ENCODE assay signal across 1 cellular context in genomic region chr16:58004736-58005135, GRCh38.
A peak's percentile ranks its signal among the peaks of the same experiment; 100 is the strongest.
TF ChIP-seq lines count a peak whose summit lies in the region.
"Not testable (repeated sequence)": the region's sequence is repeated elsewhere in the genome, so short reads cannot be mapped to it uniquely, and the experiment has no call there.

No MANE protein-coding gene starts in this region.

TF ChIP-seq in A549, 52 proteins besides CTCF, POLR2A, EP300 and RAD21:
- TF ChIP-seq FOSL2 (IDR thresholded peaks at IDR 0.05), result not testable (repeated sequence)
- TF ChIP-seq FOSL2 (CRISPR knock-in tag; IDR thresholded peaks at IDR 0.05), result peak; percentile 30; the same call in 1 of the 2 replicates
- TF ChIP-seq JUN (IDR thresholded peaks at IDR 0.05), result 0 out of 5 replicates have a peak, but pooled peaks of 1 of the 2 experiments have one; percentile 14
